In genomic region chr2:237512774-237513466, GRCh38 we compare ENCODE assay signal across 8 cellular contexts. TPM values are rescaled to one million over a fixed set of nuclear protein-coding genes. Genes with fewer than 3 reads are reported as not detected.
DNase-seq lines count a peak whose midpoint lies in the region; ATAC-seq, FAIRE-seq and TF ChIP-seq lines count a peak whose summit lies in the region.

No MANE protein-coding gene starts in this region.

- H3K36me3 ChIP-seq in WERI-Rb-1, result no peaks in the 10 kb centered on the region
- no peaks in the 10 kb centered on the region for H3K36me3 ChIP-seq in breast epithelium

- DNase-seq in COLO668 (lab: John Stamatoyannopoulos, UW; ENCODE audit: unreplicated experiment) (peak; percentile 87), HEK293T (ENCODE audit: extremely low spot score) (peak; percentile 83), NCI-H2227 (lab: John Stamatoyannopoulos, UW; ENCODE audit: unreplicated experiment) (peak; percentile 89), WERI-Rb-1 (peak; percentile 85), breast epithelium (ENCODE audit: low spot score in 2 of 2) (peak; percentile 87 to 89)
- peak; percentile 70 to 73 (median 72) for DNase-seq in stimulated activated CD4-positive, alpha-beta T cell treated with anti-CD3 and anti-CD28 coated beads, Interleukin-12 subunit alpha, Interleukin-12 subunit beta, amount 100 ng/mL, for 48 hours (ENCODE audit: low read depth in 2 of 3, low spot score in 1 of 3)

- H3K4me3 ChIP-seq in WERI-Rb-1 (ENCODE audit: low read depth, low read length), result no peak overlapping the region
- no peak overlapping the region for H3K4me3 ChIP-seq in breast epithelium

- peak; percentile 93 for FAIRE-seq in islet of Langerhans (lab: Jason Lieb, UNC)

- intact Hi-C loops in breast epithelium (cut with DNase I; ENCODE audit: low total_unique reads), result loop anchor here (5.0 kb wide), 1 partner anchor 234 kb away; no protein-coding TSS in a partner anchor

- peak; percentile 87 for TF ChIP-seq CTCF in WERI-Rb-1 (IDR thresholded peaks at IDR 0.05; ENCODE audit: low read depth, low read length)
- TF ChIP-seq CTCF in breast epithelium (IDR thresholded peaks at IDR 0.05), result peak; percentile 89 to 97 (median 94)

- peaks cover 0 to 19% of the 10 kb centered on the region in 2 donors for H3K4me1 ChIP-seq in breast epithelium

- H3K27ac ChIP-seq in WERI-Rb-1 (no peak overlapping the region), breast epithelium (peak overlapping the region; percentile 66 to 80)

- POLR2A ChIA-PET in HEK293T (lab: Yijun Ruan, JAX), result interaction anchor here (0.7 to 1.1 kb wide), 3 partner anchors 37 to 61 kb away, joined by 3 to 4 read pairs (median 3); no protein-coding TSS in a partner anchor

- no peak for TF ChIP-seq POLR2A in breast epithelium (IDR thresholded peaks at IDR 0.05)

- no peaks in the 10 kb centered on the region for H3K9me3 ChIP-seq in WERI-Rb-1 (ENCODE audit: severe bottlenecking)
- H3K9me3 ChIP-seq in breast epithelium, result no peaks in the 10 kb centered on the region

- H3K27me3 ChIP-seq in WERI-Rb-1 (ENCODE audit: insufficient read depth, low read depth, severe bottlenecking) (peaks cover 65% of the 10 kb centered on the region), breast epithelium (no peaks in the 10 kb centered on the region)

- CTCF ChIA-PET in HEK293T (lab: Yijun Ruan, JAX), result interaction anchor here (0.6 to 3.0 kb wide), 20 partner anchors 8 to 965 kb away, joined by 3 to 63 read pairs (median 4); partner anchors contain the start of gene COPS8

- ATAC-seq in GM19455 (IDR thresholded peaks at IDR 0.05; ENCODE audit: unreplicated experiment), result no peak

TF ChIP-seq in HEK293T, 16 proteins besides CTCF, POLR2A, EP300 and RAD21:
- TF ChIP-seq L3MBTL2 (conservative IDR thresholded peaks at IDR 0.05), result no peak
- no peak for TF ChIP-seq PKNOX1 (IDR thresholded peaks at IDR 0.05)
- TF ChIP-seq FOXK2 (IDR thresholded peaks at IDR 0.05), result no peak
- no peak for TF ChIP-seq ARNT (IDR thresholded peaks at IDR 0.05)
- TF ChIP-seq ZNF384 (IDR thresholded peaks at IDR 0.05), result peak; percentile 43; the same call in 1 of the 2 replicates

RNA-seq across cellular contexts. Expression of gene MLPH, which starts 25.9 kb away (rescaled TPM):
- 100 to 1,000 TPM in 2 of 3 donors, 10 to 100 TPM in 1; 15.5 to 242 (median 223) TPM for total RNA-seq in breast epithelium

RNA-seq across cellular contexts. Expression of gene PRLH, which starts 53.5 kb away (rescaled TPM):
- total RNA-seq in breast epithelium, result not detected
